8 cellular contexts compared by ENCODE assay signal in genomic region chr11:110525883-110526282, GRCh38.
A peak's percentile ranks its signal among the peaks of the same experiment; 100 is the strongest.
DNase-seq lines count a peak whose midpoint lies in the region; ATAC-seq and TF ChIP-seq lines count a peak whose summit lies in the region.
"Had no signal": no experiment of that assay in that cellular context is flagged by ENCODE, and none has a peak within 500 bp of the region (broad histone marks: within the 10 kb centered on the region; RNA-seq: fewer than 3 reads in every experiment).

No MANE protein-coding gene starts in this region.

- no peak overlapping the region for H3K4me3 ChIP-seq in astrocyte of the cerebellum (ENCODE audit: low read depth, low read length)
- no peak overlapping the region for H3K4me3 ChIP-seq in naive thymus-derived CD4-positive, alpha-beta T cell (ENCODE audit: low read length)
- H3K4me3 ChIP-seq: ascending aorta had no signal

- intact Hi-C loops in naive thymus-derived CD4-positive, alpha-beta T cell (cut with micrococcal nuclease): no loop called here

- no peak overlapping the region for H3K4me3 Mint-ChIP-seq in stimulated activated naive CD8-positive, alpha-beta T cell treated with anti-CD3 and anti-CD28 coated beads, Interleukin-15, amount 100 ng/mL, for 72 hours
- H3K4me3 Mint-ChIP-seq in naive thymus-derived CD4-positive, alpha-beta T cell: no peak overlapping the region

- no peak for TF ChIP-seq CTCF in astrocyte of the cerebellum (IDR thresholded peaks at IDR 0.05; ENCODE audit: low read depth, low read length, missing control alignments)

- H3K27ac Mint-ChIP-seq in stimulated activated naive CD8-positive, alpha-beta T cell treated with anti-CD3 and anti-CD28 coated beads, Interleukin-15, amount 100 ng/mL, for 72 hours: no peak overlapping the region
- no peak overlapping the region for H3K27ac Mint-ChIP-seq in naive thymus-derived CD4-positive, alpha-beta T cell

- H3K9me3 ChIP-seq in naive thymus-derived CD4-positive, alpha-beta T cell (ENCODE audit: control insufficient read depth in 2 of 3, low read length in 3 of 3): no peaks in the 10 kb centered on the region

- peaks cover 0 to 6% (median 0%) of the 10 kb centered on the region in 5 donors for H3K36me3 Mint-ChIP-seq in naive thymus-derived CD4-positive, alpha-beta T cell

- no peaks in the 10 kb centered on the region for H3K27me3 Mint-ChIP-seq in stimulated activated naive CD8-positive, alpha-beta T cell treated with anti-CD3 and anti-CD28 coated beads, Interleukin-15, amount 100 ng/mL, for 72 hours
- H3K27me3 Mint-ChIP-seq in naive thymus-derived CD4-positive, alpha-beta T cell: peaks cover 0 to 14% (median 4%) of the 10 kb centered on the region in 5 donors

- H3K27me3 ChIP-seq in naive thymus-derived CD4-positive, alpha-beta T cell (ENCODE audit: control insufficient read depth in 2 of 2, insufficient read depth in 2 of 2, low read length in 2 of 2): no peaks in the 10 kb centered on the region
- H3K27me3 ChIP-seq: ascending aorta had no signal

- peaks cover 24% of the 10 kb centered on the region for H3K4me1 Mint-ChIP-seq in stimulated activated naive CD8-positive, alpha-beta T cell treated with anti-CD3 and anti-CD28 coated beads, Interleukin-15, amount 100 ng/mL, for 72 hours
- H3K4me1 Mint-ChIP-seq in naive thymus-derived CD4-positive, alpha-beta T cell: peaks cover 0 to 19% (median 0%) of the 10 kb centered on the region in 7 donors

- CTCF ChIA-PET in naive thymus-derived CD4-positive, alpha-beta T cell (lab: Charles Lee): no interaction called here

- DNase-seq in astrocyte of the cerebellum (ENCODE audit: low read depth): peak; percentile 71
- no peak for DNase-seq in stimulated activated naive CD8-positive, alpha-beta T cell treated with anti-CD3 and anti-CD28 coated beads, Interleukin-15, amount 100 ng/mL, for 72 hours
- no peak for DNase-seq in naive thymus-derived CD4-positive, alpha-beta T cell
- no peak for DNase-seq in NOMO-1 (lab: John Stamatoyannopoulos, UW; ENCODE audit: unreplicated experiment in 2 of 2)
- no peak for DNase-seq in GF-D8 (lab: John Stamatoyannopoulos, UW)

- H3K4me1 ChIP-seq in naive thymus-derived CD4-positive, alpha-beta T cell (ENCODE audit: control insufficient read depth in 2 of 2, insufficient read depth in 2 of 2, low read length in 2 of 2): peaks cover 0 to 54% of the 10 kb centered on the region in 2 donors
- H3K4me1 ChIP-seq: ascending aorta had no signal

- peak; percentile 88 for ATAC-seq in GM19395 (IDR thresholded peaks at IDR 0.05; ENCODE audit: unreplicated experiment)
- peak; percentile 93 for ATAC-seq in HG03354 (IDR thresholded peaks at IDR 0.05; ENCODE audit: poor library complexity, severe bottlenecking, unreplicated experiment)
- peak; percentile 66 for ATAC-seq in stimulated activated naive CD8-positive, alpha-beta T cell treated with anti-CD3 and anti-CD28 coated beads, Interleukin-15, amount 100 ng/mL, for 72 hours
- no peak for ATAC-seq in naive thymus-derived CD4-positive, alpha-beta T cell

- POLR2A ChIA-PET in naive thymus-derived CD4-positive, alpha-beta T cell (lab: Charles Lee): no interaction called here

- H3K9me3 Mint-ChIP-seq in stimulated activated naive CD8-positive, alpha-beta T cell treated with anti-CD3 and anti-CD28 coated beads, Interleukin-15, amount 100 ng/mL, for 72 hours: peaks cover 10 to 40% of the 10 kb centered on the region in 2 donors
- peaks cover 0 to 18% (median 10%) of the 10 kb centered on the region in 11 donors for H3K9me3 Mint-ChIP-seq in naive thymus-derived CD4-positive, alpha-beta T cell

- no peaks in the 10 kb centered on the region for H3K36me3 ChIP-seq in naive thymus-derived CD4-positive, alpha-beta T cell (ENCODE audit: control insufficient read depth in 2 of 3, insufficient read depth in 3 of 3, low read length in 3 of 3)
- H3K36me3 ChIP-seq: ascending aorta had no signal

- H3K27ac ChIP-seq in naive thymus-derived CD4-positive, alpha-beta T cell (ENCODE audit: low read depth, low read length): no peak overlapping the region
- H3K27ac ChIP-seq: ascending aorta had no signal

- in situ Hi-C loops in astrocyte of the cerebellum (cut with HindIII; ENCODE audit: low sequenced_read_pairs): no loop called here
